1 cellular context compared by ENCODE assay signal in genomic region chr11:10818594-10818993, GRCh38.
TF ChIP-seq lines count a peak whose summit lies in the region.

No MANE protein-coding gene starts in this region.

TF ChIP-seq in IMR-90, 13 proteins besides CTCF, POLR2A, EP300 and RAD21:
- TF ChIP-seq FOS (IDR thresholded peaks at IDR 0.05; ENCODE audit: low read depth, low read length) = peak; percentile 75
- no peak for TF ChIP-seq NFE2L2 (IDR thresholded peaks at IDR 0.05; ENCODE audit: low read depth, low read length)
